ENCODE assay signal across 8 cellular contexts in the genomic region with DNA sequence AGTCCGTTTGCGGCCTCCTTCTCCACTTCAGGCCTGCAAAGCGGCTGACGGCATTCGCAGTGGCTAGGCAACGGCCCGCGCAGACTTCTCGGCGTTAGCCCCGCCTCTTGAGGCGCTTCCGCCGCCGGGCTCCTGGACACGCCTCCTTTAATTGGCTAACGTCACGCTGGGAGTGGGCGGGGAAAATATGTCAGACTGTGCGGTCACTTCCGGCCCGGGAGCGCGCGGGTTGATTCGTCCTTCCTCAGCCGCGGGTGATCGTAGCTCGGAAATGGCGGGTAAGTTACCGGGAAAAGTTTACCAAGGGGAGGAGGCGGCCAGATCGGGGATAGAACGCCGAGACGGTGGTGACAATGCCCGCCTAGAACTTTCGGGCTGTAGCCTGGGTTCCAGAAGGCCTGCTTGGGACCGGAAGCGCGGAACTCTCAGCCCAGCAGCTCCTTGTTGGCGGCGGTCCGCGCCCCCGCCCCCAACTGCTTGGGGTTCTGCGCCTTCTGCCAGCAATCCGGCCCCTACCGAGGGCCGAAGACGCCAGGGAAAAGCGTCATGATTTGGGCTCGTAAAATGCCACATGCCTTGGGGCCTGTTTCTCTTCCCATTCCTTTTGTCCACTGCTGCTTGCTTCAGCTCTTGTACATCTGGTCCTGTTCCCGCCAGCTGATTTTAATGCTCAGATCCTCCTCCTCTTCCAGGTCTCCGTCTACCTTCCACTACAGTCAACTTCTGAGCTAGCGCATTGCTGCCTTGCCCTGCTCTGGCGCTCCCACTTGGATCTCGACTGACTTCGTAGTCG.
A peak's percentile ranks its signal among the peaks of the same experiment; 100 is the strongest.
DNase-seq lines count a peak whose midpoint lies in the region; ATAC-seq and TF ChIP-seq lines count a peak whose summit lies in the region.

A gene with protein sequence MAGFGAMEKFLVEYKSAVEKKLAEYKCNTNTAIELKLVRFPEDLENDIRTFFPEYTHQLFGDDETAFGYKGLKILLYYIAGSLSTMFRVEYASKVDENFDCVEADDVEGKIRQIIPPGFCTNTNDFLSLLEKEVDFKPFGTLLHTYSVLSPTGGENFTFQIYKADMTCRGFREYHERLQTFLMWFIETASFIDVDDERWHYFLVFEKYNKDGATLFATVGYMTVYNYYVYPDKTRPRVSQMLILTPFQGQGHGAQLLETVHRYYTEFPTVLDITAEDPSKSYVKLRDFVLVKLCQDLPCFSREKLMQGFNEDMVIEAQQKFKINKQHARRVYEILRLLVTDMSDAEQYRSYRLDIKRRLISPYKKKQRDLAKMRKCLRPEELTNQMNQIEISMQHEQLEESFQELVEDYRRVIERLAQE (plus strand): TSS at position 232 of the 793 bp plus-strand sequence. CDS start 40 bp downstream, at position 272.

- H3K4me1 Mint-ChIP-seq in central memory CD8-positive, alpha-beta T cell, result peaks cover 36% of the 10 kb centered on the region

- DNase-seq in AG09309 (ENCODE audit: low read depth) (peak; percentile 89), NCI-H446 (lab: John Stamatoyannopoulos, UW) (peak; percentile 96 to 98), iris pigment epithelial cell (ENCODE audit: low read depth) (peak; percentile 98)
- DNase-seq in activated CD4-positive, CD25-positive, alpha-beta regulatory T cell treated with anti-CD3 and anti-CD28 coated beads, Interleukin-2, amount 50 U/mL, for 16 hours (ENCODE audit: low read depth, low spot score), result peak; percentile 95
- DNase-seq in central memory CD8-positive, alpha-beta T cell (ENCODE audit: low spot score in 2 of 2), result peak; percentile 96 to 97
- DNase-seq in stimulated activated CD4-positive, alpha-beta T cell treated with anti-CD3 and anti-CD28 coated beads, Interleukin-12 subunit alpha, Interleukin-12 subunit beta, amount 100 ng/mL, for 24 hours (ENCODE audit: low read depth in 2 of 2), result peak; percentile 96 to 97

- H3K4me3 Mint-ChIP-seq in central memory CD8-positive, alpha-beta T cell, result peak within 1 kb of the TSS; percentile 94

- H3K9me3 Mint-ChIP-seq in central memory CD8-positive, alpha-beta T cell, result no peaks in the 10 kb centered on the region

- ATAC-seq in GM19025 (IDR thresholded peaks at IDR 0.05; ENCODE audit: low read depth, unreplicated experiment), result peak; percentile 99
- peak; percentile 96 for ATAC-seq in HG03342 (IDR thresholded peaks at IDR 0.05; ENCODE audit: unreplicated experiment)
- ATAC-seq in central memory CD8-positive, alpha-beta T cell (replicated peaks; ENCODE audit: extremely low read depth, poor library complexity, severe bottlenecking), result peak; percentile 95

- TF ChIP-seq CTCF in AG09309 (IDR thresholded peaks at IDR 0.05; ENCODE audit: control insufficient read depth, insufficient read depth, low read depth, low read length, missing control alignments), result no peak

- H3K27ac Mint-ChIP-seq in central memory CD8-positive, alpha-beta T cell (ENCODE audit: low read depth), result peak within 1 kb of the TSS; percentile 97

- peak within 1 kb of the TSS; percentile 87 for H3K4me3 ChIP-seq in AG09309 (ENCODE audit: control insufficient read depth, low read depth, low read length)

- H3K36me3 Mint-ChIP-seq in central memory CD8-positive, alpha-beta T cell (ENCODE audit: insufficient read depth), result peaks cover 18% of the 10 kb centered on the region

- no peaks in the 10 kb centered on the region for H3K27me3 Mint-ChIP-seq in central memory CD8-positive, alpha-beta T cell

Comparison
In these comparisons a context has a peak if more than half of its experiments do, and no peak if none do; other contexts are left out.
1. Peak in every context shown above with its lines: DNase-seq, ATAC-seq and H3K4me3 ChIP-seq.